Comparison of ENCODE assay signal across 1 cellular context in genomic region chr20:2459981-2460751, GRCh38.
TF ChIP-seq lines count a peak whose summit lies in the region.

No MANE protein-coding gene starts in this region.

TF ChIP-seq in K562, 482 proteins besides CTCF, POLR2A, EP300 and RAD21:
- TF ChIP-seq ZFP1 (CRISPR knock-in tag; IDR thresholded peaks at IDR 0.05) (no peak), POLR2B (IDR thresholded peaks at IDR 0.05; ENCODE audit: low read depth, partially characterized antibody) (peak; percentile 37), ARID1B (IDR thresholded peaks at IDR 0.05) (no peak), SUPT5H (IDR thresholded peaks at IDR 0.05) (peak; percentile 57)
